10 cellular contexts compared by ENCODE assay signal in genomic region chr14:22039938-22040780, GRCh38.
DNase-seq lines count a peak whose midpoint lies in the region; ATAC-seq and TF ChIP-seq lines count a peak whose summit lies in the region.
"Had no signal": no experiment of that assay in that cellular context is flagged by ENCODE, and none has a peak within 500 bp of the region (broad histone marks: within the 10 kb centered on the region; RNA-seq: fewer than 3 reads in every experiment).

No MANE protein-coding gene starts in this region.

- no peak for TF ChIP-seq POLR2A in tibial nerve (IDR thresholded peaks at IDR 0.05)
- TF ChIP-seq POLR2A in GM18505 (IDR thresholded peaks at IDR 0.05; ENCODE audit: borderline replicate concordance, extremely low read depth, insufficient read depth, insufficient read length): no peak

- no peaks in the 10 kb centered on the region for H3K36me3 ChIP-seq in KOPT-K1 (ENCODE audit: insufficient read depth, low read length)
- no peaks in the 10 kb centered on the region for H3K36me3 ChIP-seq in tibial nerve

- CTCF ChIA-PET in Calu3 (lab: Charles Lee): interaction anchor here (0.8 to 0.9 kb wide), 2 partner anchors 37 to 122 kb away, joined by 3 read pairs; no protein-coding TSS in a partner anchor

- intact Hi-C loops in Calu3 (cut with micrococcal nuclease; ENCODE audit: unreplicated experiment): loop anchor here (10.0 kb wide), 1 partner anchor 125 kb away; no protein-coding TSS in a partner anchor

- DNase-seq in Calu3 (peak; percentile 24), iPS-NIHi11 (ENCODE audit: low spot score) (peak; percentile 21), tibial nerve (ENCODE audit: low spot score in 2 of 2) (no peak)
- DNase-seq in activated T-cell treated with anti-CD3 and anti-CD28 coated beads, Interleukin-2, amount 50 U/mL, for 4 hours: peak; percentile 22

- no peaks in the 10 kb centered on the region for H3K36me3 Mint-ChIP-seq in Calu3 (ENCODE audit: insufficient read depth, unreplicated experiment)
- H3K36me3 Mint-ChIP-seq in activated T-cell treated with anti-CD3 and anti-CD28 coated beads, Interleukin-2, amount 50 U/mL, for 4 hours (ENCODE audit: insufficient read depth): no peaks in the 10 kb centered on the region
- H3K36me3 Mint-ChIP-seq: IgD-negative memory B cell, immature natural killer cell had no signal

- no peaks in the 10 kb centered on the region for H3K9me3 ChIP-seq in KOPT-K1 (ENCODE audit: insufficient read depth, low read length, poor library complexity, severe bottlenecking)
- no peaks in the 10 kb centered on the region for H3K9me3 ChIP-seq in tibial nerve

- 46% methylated on average over 6 of the region's 6 CpGs for WGBS in tibial nerve, 2 donors

- no peak for TF ChIP-seq CTCF in Calu3 (IDR thresholded peaks at IDR 0.05; ENCODE audit: unreplicated experiment)
- peak; percentile 17 to 41 (median 34) for TF ChIP-seq CTCF in tibial nerve (IDR thresholded peaks at IDR 0.05)

- H3K4me1 Mint-ChIP-seq in Calu3 (ENCODE audit: low read depth, unreplicated experiment): no peaks in the 10 kb centered on the region
- peaks cover 9% of the 10 kb centered on the region for H3K4me1 Mint-ChIP-seq in activated T-cell treated with anti-CD3 and anti-CD28 coated beads, Interleukin-2, amount 50 U/mL, for 4 hours (ENCODE audit: low read depth)
- H3K4me1 Mint-ChIP-seq: IgD-negative memory B cell, immature natural killer cell had no signal

- peak; percentile 81 to 93 for ATAC-seq in activated T-cell treated with anti-CD3 and anti-CD28 coated beads, Interleukin-2, amount 50 U/mL, for 4 hours
- ATAC-seq in GM18505 (IDR thresholded peaks at IDR 0.05; ENCODE audit: unreplicated experiment) (no peak), GM19351 (IDR thresholded peaks at IDR 0.05; ENCODE audit: unreplicated experiment) (no peak), HG03460 (IDR thresholded peaks at IDR 0.05; ENCODE audit: unreplicated experiment) (no peak)

- no TSS peak for BruUV-seq in Calu3 (replicated peaks; lab: Mats Ljungman, UMichigan)

- H3K27ac ChIP-seq in KOPT-K1 (ENCODE audit: low read depth, low read length, poor library complexity, severe bottlenecking): peak overlapping the region; percentile 35
- no peak overlapping the region for H3K27ac ChIP-seq in tibial nerve

- no peak overlapping the region for H3K4me3 ChIP-seq in tibial nerve

- TF ChIP-seq EP300 in tibial nerve (IDR thresholded peaks at IDR 0.05): no peak

- no peaks in the 10 kb centered on the region for H3K9me3 Mint-ChIP-seq in Calu3 (ENCODE audit: low read depth, unreplicated experiment)
- no peaks in the 10 kb centered on the region for H3K9me3 Mint-ChIP-seq in activated T-cell treated with anti-CD3 and anti-CD28 coated beads, Interleukin-2, amount 50 U/mL, for 4 hours
- H3K9me3 Mint-ChIP-seq: IgD-negative memory B cell, immature natural killer cell had no signal

- no peak overlapping the region for H3K27ac Mint-ChIP-seq in Calu3 (ENCODE audit: unreplicated experiment)
- H3K27ac Mint-ChIP-seq: immature natural killer cell had no signal

- no peak overlapping the region for H3K4me3 Mint-ChIP-seq in Calu3 (ENCODE audit: low read depth, unreplicated experiment)
- H3K4me3 Mint-ChIP-seq in activated T-cell treated with anti-CD3 and anti-CD28 coated beads, Interleukin-2, amount 50 U/mL, for 4 hours: peak overlapping the region; percentile 74
- H3K4me3 Mint-ChIP-seq: IgD-negative memory B cell, immature natural killer cell had no signal

- H3K4me1 ChIP-seq in tibial nerve: peaks cover 0 to 6% (median 0%) of the 10 kb centered on the region in 4 donors

- no peaks in the 10 kb centered on the region for H3K27me3 ChIP-seq in tibial nerve

- peaks cover 38% of the 10 kb centered on the region for H3K27me3 Mint-ChIP-seq in Calu3 (ENCODE audit: unreplicated experiment)
- no peaks in the 10 kb centered on the region for H3K27me3 Mint-ChIP-seq in activated T-cell treated with anti-CD3 and anti-CD28 coated beads, Interleukin-2, amount 50 U/mL, for 4 hours (ENCODE audit: low read depth)

Comparison
In these comparisons a context has a peak if more than half of its experiments do, and no peak if none do; other contexts are left out.
1. DNase-seq: peak in Calu3 (single experiment), activated T-cell treated with anti-CD3 and anti-CD28 coated beads, Interleukin-2, amount 50 U/mL, for 4 hours (single experiment) and iPS-NIHi11 (single experiment); none in tibial nerve (0 of 2).
2. ATAC-seq: peak in activated T-cell treated with anti-CD3 and anti-CD28 coated beads, Interleukin-2, amount 50 U/mL, for 4 hours (2 of 2); none in GM18505 (single experiment), GM19351 (single experiment) and HG03460 (single experiment).